ENCODE assay signal across 25 cellular contexts in the genomic region with DNA sequence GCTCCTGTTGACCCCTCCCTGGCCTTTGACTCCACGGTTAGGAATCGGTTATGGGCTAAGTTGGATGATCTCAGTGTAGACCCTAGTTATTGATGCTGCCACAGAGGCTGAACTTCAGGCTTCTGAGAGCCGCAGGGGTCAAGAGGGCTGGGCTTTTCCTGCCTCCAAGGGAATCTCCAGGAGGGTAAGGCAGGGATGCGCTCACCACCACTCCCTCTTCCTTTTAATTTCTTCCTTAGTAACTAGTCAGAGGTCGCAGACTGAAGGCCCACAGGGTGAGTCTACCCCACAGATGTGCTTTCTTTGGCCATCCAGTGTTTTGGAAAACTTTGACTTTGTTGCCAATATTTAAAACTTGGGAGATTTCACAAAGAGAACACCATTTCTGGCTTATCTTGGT.
"Had no signal": no experiment of that assay in that cellular context is flagged by ENCODE, and none has a peak within 500 bp of the region (broad histone marks: within the 10 kb centered on the region; RNA-seq: fewer than 3 reads in every experiment).

No MANE protein-coding gene starts in this region.

- DNase-seq: IMR-90, Karpas-422, KG1, MM.1S, MV-4-11, NCI-H1048, NCI-H1105, NCI-H1417 treated with DMSO at 0.1 percent for 48 hours, NCI-H146, NCI-H1694 treated with DMSO at 0.1 percent for 48 hours, NCI-H1930, NCI-H2081, NCI-H2107, NCI-H226, NCI-H446, NCI-H510A, NCI-H524 treated with DMSO at 0.1 percent for 48 hours, NCI-H69, NCI-H774, PC-3, SHP77, SK-N-SH, SW 1271 had no signal

- ATAC-seq: HepG2, Panc1, PC-3 had no signal
